Comparison of ENCODE assay signal across 30 cellular contexts in genomic region chr15:66312144-66312543, GRCh38. TPM values are rescaled to one million over a fixed set of nuclear protein-coding genes. Genes with fewer than 3 reads are reported as not detected.
"Had no signal": no experiment of that assay in that cellular context is flagged by ENCODE, and none has a peak within 500 bp of the region (broad histone marks: within the 10 kb centered on the region; RNA-seq: fewer than 3 reads in every experiment).

No MANE protein-coding gene starts in this region.

- H3K27ac Mint-ChIP-seq: activated CD4-positive, alpha-beta memory T cell treated with anti-CD3 and anti-CD28 coated beads, Interleukin-2, amount 10 ng/mL, durations not matched to agents 7 days and 5 days; activated naive CD8-positive, alpha-beta T cell; T-helper 1 cell treated with Interleukin-12 subunit alpha and Interleukin-12 subunit beta and Interleukin-4 antibody, amounts not matched to agents 30 μg/mL and 1 μg/mL, for 36 hours; T-helper 2 cell treated with Interferon-gamma antibody and Interleukin-4, amounts not matched to agents 5 μg/mL and 100 μg/mL, for 36 hours; WTC11 had no signal

- H3K4me3 Mint-ChIP-seq: activated CD4-positive, alpha-beta memory T cell treated with anti-CD3 and anti-CD28 coated beads, Interleukin-2, amount 10 ng/mL, durations not matched to agents 7 days and 5 days; activated naive CD8-positive, alpha-beta T cell; central memory CD8-positive, alpha-beta T cell; T-helper 1 cell treated with Interleukin-12 subunit alpha and Interleukin-12 subunit beta and Interleukin-4 antibody, amounts not matched to agents 30 μg/mL and 1 μg/mL, for 36 hours; T-helper 2 cell treated with Interferon-gamma antibody and Interleukin-4, amounts not matched to agents 5 μg/mL and 100 μg/mL, for 36 hours; WTC11 had no signal

- H3K4me1 Mint-ChIP-seq: activated CD4-positive, alpha-beta memory T cell treated with anti-CD3 and anti-CD28 coated beads, Interleukin-2, amount 10 ng/mL, durations not matched to agents 7 days and 5 days; WTC11 had no signal

- DNase-seq: activated CD4-positive, alpha-beta memory T cell treated with anti-CD3 and anti-CD28 coated beads, Interleukin-2, amount 10 ng/mL, durations not matched to agents 7 days and 5 days; activated CD4-positive, alpha-beta T cell treated with anti-CD3 and anti-CD28 coated beads for 4 hours; activated effector memory CD4-positive, alpha-beta T cell treated with Interleukin-2 at 50 U/mL for 16 hours; amygdala; Kasumi-1; KG1; MG63; MV-4-11; NCI-H1092; NCI-H1436 treated with DMSO at 0.1 percent for 48 hours; NCI-H1694 treated with DMSO at 0.1 percent for 48 hours; NCI-H2029; NCI-H510A; NCI-H526; NCI-H748 treated with DMSO at 0.1 percent for 48 hours; NK-92 treated with Interleukin-12 subunit alpha and Interleukin-12 subunit beta, amount 100 ng/mL, for 24 hours; PC-3; Peyer's patch; RPMI8226; SHP77 treated with DMSO at 0.1 percent for 48 hours; SK-N-SH had no signal

- ATAC-seq: activated CD4-positive, CD25-positive, alpha-beta regulatory T cell treated with anti-CD3 and anti-CD28 coated beads, Interleukin-2, amount 50 U/mL, for 24 hours; PC-3; WTC11 had no signal

- H3K27me3 Mint-ChIP-seq: activated CD4-positive, alpha-beta memory T cell treated with anti-CD3 and anti-CD28 coated beads, Interleukin-2, amount 10 ng/mL, durations not matched to agents 7 days and 5 days; activated naive CD8-positive, alpha-beta T cell; central memory CD8-positive, alpha-beta T cell had no signal

- H3K9me3 Mint-ChIP-seq: activated CD4-positive, alpha-beta memory T cell treated with anti-CD3 and anti-CD28 coated beads, Interleukin-2, amount 10 ng/mL, durations not matched to agents 7 days and 5 days; central memory CD8-positive, alpha-beta T cell; T-helper 1 cell treated with Interleukin-12 subunit alpha and Interleukin-12 subunit beta and Interleukin-4 antibody, amounts not matched to agents 30 μg/mL and 1 μg/mL, for 36 hours; T-helper 2 cell treated with Interferon-gamma antibody and Interleukin-4, amounts not matched to agents 5 μg/mL and 100 μg/mL, for 36 hours; WTC11 had no signal

- H3K27ac ChIP-seq: ascending aorta, cardiac muscle cell, Peyer's patch, SJSA1 had no signal

RNA-seq across cellular contexts. Expression of gene MEGF11, which starts 58.6 kb away (rescaled TPM):
- total RNA-seq: activated CD4-positive, alpha-beta memory T cell treated with anti-CD3 and anti-CD28 coated beads, Interleukin-2, amount 10 ng/mL, durations not matched to agents 7 days and 5 days; ascending aorta; PC-3; Peyer's patch had no signal
